In genomic region chr13:99197257-99197651, GRCh38 we compare ENCODE assay signal across 17 cellular contexts. TPM values are rescaled to one million over a fixed set of nuclear protein-coding genes. Genes with fewer than 3 reads are reported as not detected.
DNase-seq lines count a peak whose midpoint lies in the region; ATAC-seq and TF ChIP-seq lines count a peak whose summit lies in the region.
"Had no signal": no experiment of that assay in that cellular context is flagged by ENCODE, and none has a peak within 500 bp of the region (broad histone marks: within the 10 kb centered on the region; RNA-seq: fewer than 3 reads in every experiment).

No MANE protein-coding gene starts in this region.

- 49 to 53% methylated on average over 5 of the region's 5 CpGs for WGBS in esophagus, 2 donors
- 48% methylated on average over 5 of the region's 5 CpGs for WGBS in suprapubic skin
- WGBS in testis, 2 donors: 61 to 74% methylated on average over 4 to 5 of the region's 5 CpGs

- no peak for ATAC-seq in GM18907 (IDR thresholded peaks at IDR 0.05; ENCODE audit: unreplicated experiment)
- ATAC-seq: gastrocnemius medialis, GM12878, HepG2 had no signal

- no peak overlapping the region for H3K4me3 Mint-ChIP-seq in activated naive CD4-positive, alpha-beta T cell treated with anti-CD3 and anti-CD28 coated beads for 36 hours

- H3K27ac ChIP-seq in esophagus (ENCODE audit: low read depth in 2 of 2, low read length in 1 of 2) (peak overlapping the region; percentile 29 to 72), suprapubic skin (peak overlapping the region; percentile 38), testis (no peak overlapping the region)
- H3K27ac ChIP-seq: gastrocnemius medialis, SK-N-MC had no signal

- no peak for DNase-seq in activated naive CD4-positive, alpha-beta T cell treated with anti-CD3 and anti-CD28 coated beads for 36 hours
- DNase-seq in activated naive CD4-positive, alpha-beta T cell (lab: John Stamatoyannopoulos, UW): no peak
- DNase-seq in NCI-H510A treated with DMSO at 0.1 percent for 48 hours (lab: John Stamatoyannopoulos, UW): peak; percentile 47
- DNase-seq in suprapubic skin (ENCODE audit: low spot score in 2 of 2): no peak
- no peak for DNase-seq in stimulated activated naive CD4-positive, alpha-beta T cell treated with Interleukin-2 at 50 U/mL for 16 hours (lab: John Stamatoyannopoulos, UW)
- DNase-seq in testis: no peak
- DNase-seq: ACHN, anterior cingulate cortex, COR-L47, gastrocnemius medialis, mesendoderm, NCI-H226 had no signal

- H3K27me3 Mint-ChIP-seq in activated naive CD4-positive, alpha-beta T cell treated with anti-CD3 and anti-CD28 coated beads for 36 hours (ENCODE audit: low read depth): no peaks in the 10 kb centered on the region

- no peaks in the 10 kb centered on the region for H3K27me3 ChIP-seq in esophagus (ENCODE audit: control insufficient read depth in 1 of 2, insufficient read depth in 2 of 2, low read length in 2 of 2)
- H3K27me3 ChIP-seq in suprapubic skin: no peaks in the 10 kb centered on the region
- H3K27me3 ChIP-seq in testis: no peaks in the 10 kb centered on the region
- H3K27me3 ChIP-seq: gastrocnemius medialis had no signal

- TF ChIP-seq CTCF in suprapubic skin (IDR thresholded peaks at IDR 0.05): no peak
- no peak for TF ChIP-seq CTCF in testis (IDR thresholded peaks at IDR 0.05)

- H3K36me3 ChIP-seq in esophagus (ENCODE audit: control insufficient read depth in 2 of 2, insufficient read depth in 2 of 2, low read length in 1 of 2) (no peaks in the 10 kb centered on the region), suprapubic skin (no peaks in the 10 kb centered on the region), testis (ENCODE audit: low read depth, missing control alignments) (no peaks in the 10 kb centered on the region)
- H3K36me3 ChIP-seq: gastrocnemius medialis had no signal

- H3K4me1 Mint-ChIP-seq in activated naive CD4-positive, alpha-beta T cell treated with anti-CD3 and anti-CD28 coated beads for 36 hours (ENCODE audit: low read depth): peaks cover 29% of the 10 kb centered on the region

- TF ChIP-seq EP300 in suprapubic skin (IDR thresholded peaks at IDR 0.05): no peak

- H3K9me3 Mint-ChIP-seq in activated naive CD4-positive, alpha-beta T cell treated with anti-CD3 and anti-CD28 coated beads for 36 hours: no peaks in the 10 kb centered on the region

- H3K4me1 ChIP-seq in esophagus (ENCODE audit: control insufficient read depth in 2 of 2, insufficient read depth in 2 of 2, low read length in 1 of 2): peaks cover 0 to 7% of the 10 kb centered on the region in 2 donors
- H3K4me1 ChIP-seq in suprapubic skin: peaks cover 40% of the 10 kb centered on the region
- H3K4me1 ChIP-seq in testis: peaks cover 13% of the 10 kb centered on the region

- H3K9me3 ChIP-seq in esophagus (ENCODE audit: control insufficient read depth in 2 of 2, insufficient read depth in 1 of 2, low read depth in 1 of 2, low read length in 1 of 2) (no peaks in the 10 kb centered on the region), suprapubic skin (no peaks in the 10 kb centered on the region), testis (no peaks in the 10 kb centered on the region)
- H3K9me3 ChIP-seq: gastrocnemius medialis had no signal

- CTCF ChIA-PET in activated naive CD4-positive, alpha-beta T cell treated with anti-CD3 and anti-CD28 coated beads for 36 hours (lab: Charles Lee): interaction anchor here (0.7 to 12.4 kb wide), 10 partner anchors 12 to 188 kb away, joined by 3 to 163 read pairs (median 5); partner anchors contain the start of gene GPR18

- H3K4me3 ChIP-seq in esophagus (ENCODE audit: low read depth in 1 of 2, low read length in 2 of 2): no peak overlapping the region
- no peak overlapping the region for H3K4me3 ChIP-seq in suprapubic skin
- H3K4me3 ChIP-seq in testis: no peak overlapping the region
- H3K4me3 ChIP-seq: gastrocnemius medialis, GM12878, SK-N-MC had no signal

- TF ChIP-seq POLR2A in suprapubic skin (IDR thresholded peaks at IDR 0.05) (no peak), testis (IDR thresholded peaks at IDR 0.05) (no peak)

- peaks cover 7% of the 10 kb centered on the region for H3K36me3 Mint-ChIP-seq in activated naive CD4-positive, alpha-beta T cell treated with anti-CD3 and anti-CD28 coated beads for 36 hours (ENCODE audit: low read depth)

- intact Hi-C loops in activated naive CD4-positive, alpha-beta T cell treated with anti-CD3 and anti-CD28 coated beads for 36 hours (cut with micrococcal nuclease): no loop called here
- intact Hi-C loops in testis (cut with DNase I; ENCODE audit: low total_unique reads): no loop called here

- peak overlapping the region; percentile 62 for H3K27ac Mint-ChIP-seq in activated naive CD4-positive, alpha-beta T cell treated with anti-CD3 and anti-CD28 coated beads for 36 hours

RNA-seq across cellular contexts. Expression of gene UBAC2, which starts 3.4 kb away (rescaled TPM):
- 10 to 100 TPM; 43.4 to 44.9 TPM for total RNA-seq in activated naive CD4-positive, alpha-beta T cell treated with anti-CD3 and anti-CD28 coated beads for 36 hours
- polyA plus RNA-seq in esophagus (10 to 100 TPM; 63.0 to 70.1 TPM), testis (ENCODE audit: insufficient read depth, low read depth, low replicate concordance) (147 TPM)
- total RNA-seq in suprapubic skin (100 to 1,000 TPM in 2 of 4 donors, 10 to 100 TPM in 2; 67.3 to 111 (median 93.8) TPM), testis (10 to 100 TPM; 85.5 to 93.0 TPM)

Comparison
In these comparisons a context has a peak if more than half of its experiments do, and no peak if none do; other contexts are left out.
1. H3K27ac ChIP-seq: peak in esophagus (2 of 2) and suprapubic skin (single experiment); none in testis (0 of 2).